In the genomic region with DNA sequence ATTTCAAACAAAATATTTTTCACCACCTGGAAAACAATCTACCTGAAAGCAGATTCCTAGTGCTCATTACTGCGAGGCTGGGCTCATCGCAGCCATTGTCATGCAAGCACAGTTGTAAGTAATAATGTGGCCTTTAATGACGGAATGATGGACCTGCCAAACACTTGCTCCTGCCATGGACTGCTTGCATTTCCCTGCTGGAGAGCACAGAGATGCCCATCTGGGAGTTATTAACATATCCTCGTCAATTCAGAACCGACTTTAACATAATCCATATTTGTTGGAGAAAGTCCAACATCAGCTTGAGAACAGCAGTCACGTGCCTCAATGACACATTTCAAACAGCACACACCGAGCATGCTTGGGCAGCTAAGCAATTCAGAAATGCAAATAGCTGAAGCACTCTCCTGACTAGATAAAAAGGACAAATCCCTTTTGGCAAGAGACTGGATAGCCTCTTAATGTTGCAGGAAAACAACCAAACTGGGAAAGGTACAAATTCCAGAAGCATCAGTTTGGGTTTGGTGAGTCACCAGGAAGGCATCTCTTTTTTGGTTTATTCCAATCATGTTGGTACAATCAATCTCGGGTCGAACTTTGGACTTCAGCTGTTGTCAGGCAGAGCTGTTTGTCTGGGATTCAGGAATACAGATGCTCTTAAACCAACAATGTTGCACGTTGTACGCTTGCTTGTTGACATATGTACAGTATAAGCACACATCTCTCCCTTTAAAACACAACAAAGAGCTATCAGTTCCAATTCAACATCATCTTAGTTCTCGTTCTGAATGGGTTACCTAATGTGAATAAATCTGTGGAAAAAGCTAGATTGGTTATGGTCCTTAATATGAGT, we compare ENCODE assay signal across 14 cellular contexts.
DNase-seq lines count a peak whose midpoint lies in the region; ATAC-seq, FAIRE-seq and TF ChIP-seq lines count a peak whose summit lies in the region.
"Had no signal": no experiment of that assay in that cellular context is flagged by ENCODE, and none has a peak within 500 bp of the region (broad histone marks: within the 10 kb centered on the region; RNA-seq: fewer than 3 reads in every experiment).

No MANE protein-coding gene starts in this region.

- H3K9me3 ChIP-seq in testis = no peaks in the 10 kb centered on the region
- H3K9me3 ChIP-seq: A549, esophagus squamous epithelium, thyroid gland had no signal

- no peaks in the 10 kb centered on the region for H3K27me3 ChIP-seq in testis
- H3K27me3 ChIP-seq: cardiac muscle cell, esophagus squamous epithelium, thyroid gland had no signal

- intact Hi-C loops in testis (cut with DNase I; ENCODE audit: low total_unique reads) = no loop called here

- no peak overlapping the region for H3K27ac ChIP-seq in testis
- H3K27ac ChIP-seq: A549, cardiac muscle cell, esophagus squamous epithelium, thyroid gland had no signal

- TF ChIP-seq POLR2A in testis (IDR thresholded peaks at IDR 0.05) = no peak

- H3K4me3 ChIP-seq in epithelial cell of proximal tubule (ENCODE audit: low read depth, low read length) (no peak overlapping the region), testis (no peak overlapping the region)
- H3K4me3 ChIP-seq: A549, cardiac muscle cell, esophagus squamous epithelium, thyroid gland had no signal

- no peaks in the 10 kb centered on the region for H3K4me1 ChIP-seq in testis
- H3K4me1 ChIP-seq: A549, esophagus squamous epithelium, thyroid gland had no signal

- FAIRE-seq in urothelium cell line (lab: Jason Lieb, UNC) = no peak
- FAIRE-seq: A549 had no signal

- H3K36me3 ChIP-seq in testis (ENCODE audit: low read depth, missing control alignments) = no peaks in the 10 kb centered on the region
- H3K36me3 ChIP-seq: cardiac muscle cell, esophagus squamous epithelium, thyroid gland had no signal

- ATAC-seq in GM21528 (IDR thresholded peaks at IDR 0.05; ENCODE audit: low FRiP score, unreplicated experiment) = no peak
- ATAC-seq: A549 had no signal

- DNase-seq in NCI-H2196 (lab: John Stamatoyannopoulos, UW; ENCODE audit: unreplicated experiment) (peak; percentile 17), NCI-H2196 treated with DMSO at 0.1 percent for 48 hours (lab: John Stamatoyannopoulos, UW; ENCODE audit: unreplicated experiment) (no peak), NCI-H524 treated with DMSO at 0.1 percent for 48 hours (lab: John Stamatoyannopoulos, UW) (peak; percentile 14), epithelial cell of proximal tubule (ENCODE audit: low read depth) (peak; percentile 10), urothelium cell line (ENCODE audit: low spot score) (peak; percentile 16), testis (no peak)
- DNase-seq in stimulated activated CD4-positive, alpha-beta T cell treated with anti-CD3 and anti-CD28 coated beads, Interleukin-4, amount 100 ng/mL, for 4 hours = no peak
- DNase-seq: activated CD4-positive, alpha-beta T cell treated with anti-CD3 and anti-CD28 coated beads, Interleukin-2, amount 50 U/mL, for 4 hours; activated effector memory CD4-positive, alpha-beta T cell treated with Interleukin-2 at 50 U/mL for 16 hours; esophagus squamous epithelium had no signal

- TF ChIP-seq CTCF in epithelial cell of proximal tubule (conservative IDR thresholded peaks at IDR 0.05; ENCODE audit: low read depth, low read length) (no peak), testis (IDR thresholded peaks at IDR 0.05) (no peak)

- WGBS in testis, 2 donors = 68 to 77% methylated on average over 12 of the region's 12 CpGs

Comparison
In these comparisons a context has a peak if more than half of its experiments do, and no peak if none do; other contexts are left out.
1. DNase-seq: peak in NCI-H2196 (single experiment), NCI-H524 treated with DMSO at 0.1 percent for 48 hours (single experiment), epithelial cell of proximal tubule (single experiment) and urothelium cell line (single experiment); none in NCI-H2196 treated with DMSO at 0.1 percent for 48 hours (single experiment), stimulated activated CD4-positive, alpha-beta T cell treated with anti-CD3 and anti-CD28 coated beads, Interleukin-4, amount 100 ng/mL, for 4 hours (0 of 2) and testis (single experiment).